Comparison of ENCODE assay signal across 8 cellular contexts in genomic region chr11:124672531-124673215, GRCh38. TPM values are rescaled to one million over a fixed set of nuclear protein-coding genes. Genes with fewer than 3 reads are reported as not detected.
A peak's percentile ranks its signal among the peaks of the same experiment; 100 is the strongest.
DNase-seq lines count a peak whose midpoint lies in the region; ATAC-seq lines count a peak whose summit lies in the region.

No MANE protein-coding gene starts in this region.

- H3K36me3 Mint-ChIP-seq in activated T-helper 2 cell treated with anti-CD3 and anti-CD28 coated beads, Interferon-gamma antibody, Interleukin-2, Interleukin-4, amounts not matched to agents 10 μg/mL and 5 μg/mL and 100 μg/mL, durations not matched to agents 14 hours and 24 hours and 36 hours (ENCODE audit: low read depth) = no peaks in the 10 kb centered on the region

- no peaks in the 10 kb centered on the region for H3K27me3 Mint-ChIP-seq in activated T-helper 2 cell treated with anti-CD3 and anti-CD28 coated beads, Interferon-gamma antibody, Interleukin-2, Interleukin-4, amounts not matched to agents 10 μg/mL and 5 μg/mL and 100 μg/mL, durations not matched to agents 14 hours and 24 hours and 36 hours (ENCODE audit: low read depth)

- no peaks in the 10 kb centered on the region for H3K9me3 ChIP-seq in iPS-18c (ENCODE audit: control insufficient read depth, insufficient read depth, low read length)

- H3K4me1 Mint-ChIP-seq in activated T-helper 2 cell treated with anti-CD3 and anti-CD28 coated beads, Interferon-gamma antibody, Interleukin-2, Interleukin-4, amounts not matched to agents 10 μg/mL and 5 μg/mL and 100 μg/mL, durations not matched to agents 14 hours and 24 hours and 36 hours (ENCODE audit: low read depth) = peaks cover 36% of the 10 kb centered on the region

- H3K4me3 Mint-ChIP-seq in activated T-helper 2 cell treated with anti-CD3 and anti-CD28 coated beads, Interferon-gamma antibody, Interleukin-2, Interleukin-4, amounts not matched to agents 10 μg/mL and 5 μg/mL and 100 μg/mL, durations not matched to agents 14 hours and 24 hours and 36 hours (ENCODE audit: low read depth) = peak overlapping the region; percentile 88

- H3K9me3 Mint-ChIP-seq in activated T-helper 2 cell treated with anti-CD3 and anti-CD28 coated beads, Interferon-gamma antibody, Interleukin-2, Interleukin-4, amounts not matched to agents 10 μg/mL and 5 μg/mL and 100 μg/mL, durations not matched to agents 14 hours and 24 hours and 36 hours = no peaks in the 10 kb centered on the region

- intact Hi-C loops in activated T-helper 2 cell treated with anti-CD3 and anti-CD28 coated beads, Interferon-gamma antibody, Interleukin-2, Interleukin-4, amounts not matched to agents 10 μg/mL and 5 μg/mL and 100 μg/mL, durations not matched to agents 14 hours and 24 hours and 36 hours (cut with micrococcal nuclease) = loop anchor here (1.0 to 2.0 kb wide), 6 partner anchors 50 to 438 kb away; partner anchors contain the start of genes CCDC15, MSANTD2, TBRG1 and TMEM218

- DNase-seq in DMS53 (lab: John Stamatoyannopoulos, UW) = peak; percentile 25
- DNase-seq in DMS53 treated with DMSO at 0.1 percent for 48 hours (lab: John Stamatoyannopoulos, UW; ENCODE audit: unreplicated experiment) = no peak
- DNase-seq in activated T-helper 2 cell treated with anti-CD3 and anti-CD28 coated beads, Interferon-gamma antibody, Interleukin-2, Interleukin-4, amounts not matched to agents 10 μg/mL and 5 μg/mL and 100 μg/mL, durations not matched to agents 14 hours and 24 hours and 36 hours (ENCODE audit: low spot score) = no peak
- DNase-seq in substantia nigra (lab: John Stamatoyannopoulos, UW) = no peak
- DNase-seq in epidermal melanocyte (ENCODE audit: insufficient read length, low spot score) = no peak
- DNase-seq in GOT3 (lab: John Stamatoyannopoulos, UW) = no peak

- peak overlapping the region; percentile 60 for H3K27ac Mint-ChIP-seq in activated T-helper 2 cell treated with anti-CD3 and anti-CD28 coated beads, Interferon-gamma antibody, Interleukin-2, Interleukin-4, amounts not matched to agents 10 μg/mL and 5 μg/mL and 100 μg/mL, durations not matched to agents 14 hours and 24 hours and 36 hours

- peak overlapping the region; percentile 80 for H3K27ac ChIP-seq in substantia nigra (ENCODE audit: low read depth, low read length, poor library complexity, severe bottlenecking)

- no peak for ATAC-seq in HG03135 (IDR thresholded peaks at IDR 0.05; ENCODE audit: unreplicated experiment)

- peak overlapping the region; percentile 81 for H3K4me3 ChIP-seq in iPS-18c (ENCODE audit: insufficient read depth, low read depth, low read length)

RNA-seq across cellular contexts. Expression of gene SIAE, which starts 0.9 kb away (rescaled TPM):
- total RNA-seq in activated T-helper 2 cell treated with anti-CD3 and anti-CD28 coated beads, Interferon-gamma antibody, Interleukin-2, Interleukin-4, amounts not matched to agents 10 μg/mL and 5 μg/mL and 100 μg/mL, durations not matched to agents 14 hours and 24 hours and 36 hours = 5.0 and 5.2 TPM in 2 replicates

RNA-seq across cellular contexts. Expression of gene SPA17, which starts 1.0 kb away (rescaled TPM):
- 2.3 and 2.9 TPM in 2 replicates for total RNA-seq in activated T-helper 2 cell treated with anti-CD3 and anti-CD28 coated beads, Interferon-gamma antibody, Interleukin-2, Interleukin-4, amounts not matched to agents 10 μg/mL and 5 μg/mL and 100 μg/mL, durations not matched to agents 14 hours and 24 hours and 36 hours

RNA-seq across cellular contexts. Expression of gene TBRG1, which starts 50.0 kb away (rescaled TPM):
- 36.1 and 37.4 TPM in 2 replicates for total RNA-seq in activated T-helper 2 cell treated with anti-CD3 and anti-CD28 coated beads, Interferon-gamma antibody, Interleukin-2, Interleukin-4, amounts not matched to agents 10 μg/mL and 5 μg/mL and 100 μg/mL, durations not matched to agents 14 hours and 24 hours and 36 hours
